ENCODE assay signal across 22 cellular contexts in the genomic region with DNA sequence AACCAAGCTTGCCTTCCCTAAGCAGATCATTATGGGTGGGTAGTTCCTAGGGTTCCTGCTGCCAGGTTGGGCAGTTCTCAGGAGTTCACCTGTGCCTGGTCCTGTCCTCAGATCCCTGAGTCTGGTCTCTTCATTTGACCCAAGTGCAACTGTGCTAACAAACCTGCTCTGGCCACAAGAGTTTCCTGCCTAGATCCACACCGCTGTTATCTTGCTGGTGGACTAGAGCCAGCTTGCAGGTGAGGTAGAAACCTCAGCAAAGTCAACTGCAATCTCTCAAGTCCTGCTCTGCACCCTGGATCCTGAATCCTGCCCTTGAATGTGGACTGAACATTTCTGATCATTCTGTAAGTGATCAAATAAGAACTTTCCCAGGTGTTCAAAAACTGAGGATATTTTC.
DNase-seq lines count a peak whose midpoint lies in the region; ATAC-seq, FAIRE-seq and TF ChIP-seq lines count a peak whose summit lies in the region.
"Had no signal": no experiment of that assay in that cellular context is flagged by ENCODE, and none has a peak within 500 bp of the region (broad histone marks: within the 10 kb centered on the region; RNA-seq: fewer than 3 reads in every experiment).

No MANE protein-coding gene starts in this region.

- H3K27ac ChIP-seq in body of pancreas = no peak overlapping the region
- H3K27ac ChIP-seq in mesodermal cell (ENCODE audit: low read depth, low read length, severe bottlenecking) = peak overlapping the region; percentile 58
- H3K27ac ChIP-seq: PC-9, SJCRH30 had no signal

- 8 to 17% methylated on average over 1 of the region's 1 CpG for WGBS in body of pancreas, 2 donors
- 100% methylated on average over 1 of the region's 1 CpG for whole genome bisulfite sequencing in mesodermal cell (ENCODE audit: insufficient coverage in 2 of 2), 2 experiments

- ATAC-seq in left cardiac atrium = no peak
- ATAC-seq in body of pancreas = peak; percentile 40
- ATAC-seq in HG02798 (IDR thresholded peaks at IDR 0.05; ENCODE audit: poor library complexity, unreplicated experiment) = no peak

- H3K4me3 ChIP-seq in body of pancreas (no peak overlapping the region), mesodermal cell (ENCODE audit: extremely low read depth, insufficient read depth, low read length, poor library complexity, severe bottlenecking) (no peak overlapping the region)
- H3K4me3 ChIP-seq: PC-9, SJCRH30 had no signal

- H3K4me1 ChIP-seq in body of pancreas (peaks cover 5% of the 10 kb centered on the region), mesodermal cell (ENCODE audit: control insufficient read depth, insufficient read depth, low read length, poor library complexity, severe bottlenecking) (peaks cover 23% of the 10 kb centered on the region)
- H3K4me1 ChIP-seq: BE2C, SJCRH30 had no signal

- no peaks in the 10 kb centered on the region for H3K9me3 ChIP-seq in body of pancreas
- no peaks in the 10 kb centered on the region for H3K9me3 ChIP-seq in mesodermal cell (ENCODE audit: control insufficient read depth, low read length)
- H3K9me3 ChIP-seq: BE2C, SJCRH30 had no signal

- no peak for TF ChIP-seq CTCF in body of pancreas (IDR thresholded peaks at IDR 0.05)
- no peak for TF ChIP-seq CTCF in GM13977 (IDR thresholded peaks at IDR 0.05; ENCODE audit: extremely low read depth, insufficient read depth, missing control alignments)

- intact Hi-C loops in cardiac septum (cut with DNase I) (no loop called here), left cardiac atrium (cut with DNase I) (no loop called here), body of pancreas (cut with DNase I) (no loop called here)

- FAIRE-seq in frontal cortex (lab: Jason Lieb, UNC) = no peak
- FAIRE-seq: A204.1, GM19239, H1 had no signal

- H3K27me3 ChIP-seq in body of pancreas = no peaks in the 10 kb centered on the region
- H3K27me3 ChIP-seq: BE2C, SJCRH30 had no signal

- in situ Hi-C loops in GM13977 (cut with MboI; ENCODE audit: low pct_unique_long_range_greater_than_20kb, low sequenced_read_pairs, unreplicated experiment) = no loop called here

- no peak for TF ChIP-seq POLR2A in body of pancreas (IDR thresholded peaks at IDR 0.05)

- H3K36me3 ChIP-seq in body of pancreas (replicated peaks in 1 of 2; ENCODE audit: insufficient read depth in 1 of 2, low read depth in 2 of 2) (no peaks in the 10 kb centered on the region), mesodermal cell (ENCODE audit: control insufficient read depth, insufficient read depth, low read length) (no peaks in the 10 kb centered on the region)
- H3K36me3 ChIP-seq: BE2C, SJCRH30 had no signal

- DNase-seq in cardiac septum (ENCODE audit: low spot score) (peak; percentile 19), left cardiac atrium (no peak), body of pancreas (peak; percentile 26 to 68 (median 53)), T-helper 1 cell (no peak), GM13977 (ENCODE audit: low spot score) (no peak), frontal cortex (ENCODE audit: low spot score in 2 of 2) (no peak)
- DNase-seq: BE2C; CD4-positive, CD25-positive, alpha-beta regulatory T cell; COR-L47; DMS 273 treated with DMSO at 0.1 percent for 48 hours; GF-D8; KG1; NCI-H1436; NCI-H1930; NCI-H524 treated with DMSO at 0.1 percent for 48 hours; PC-9; SJCRH30 had no signal

Comparison
In these comparisons a context has a peak if more than half of its experiments do, and no peak if none do; other contexts are left out.
1. DNase-seq: peak in cardiac septum (single experiment) and body of pancreas (4 of 4); none in left cardiac atrium (single experiment), T-helper 1 cell (0 of 5), GM13977 (single experiment) and frontal cortex (0 of 2).